In the genomic region with DNA sequence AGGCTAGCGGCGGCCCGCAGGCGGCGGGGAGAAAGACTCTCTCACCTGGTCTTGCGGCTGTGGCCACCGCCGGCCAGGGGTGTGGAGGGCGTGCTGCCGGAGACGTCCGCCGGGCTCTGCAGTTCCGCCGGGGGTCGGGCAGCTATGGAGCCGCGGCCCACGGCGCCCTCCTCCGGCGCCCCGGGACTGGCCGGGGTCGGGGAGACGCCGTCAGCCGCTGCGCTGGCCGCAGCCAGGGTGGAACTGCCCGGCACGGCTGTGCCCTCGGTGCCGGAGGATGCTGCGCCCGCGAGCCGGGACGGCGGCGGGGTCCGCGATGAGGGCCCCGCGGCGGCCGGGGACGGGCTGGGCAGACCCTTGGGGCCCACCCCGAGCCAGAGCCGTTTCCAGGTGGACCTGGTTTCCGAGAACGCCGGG, we compare ENCODE assay signal across 8 cellular contexts. TPM values are rescaled to one million over a fixed set of nuclear protein-coding genes. Genes with fewer than 3 reads are reported as not detected.
DNase-seq lines count a peak whose midpoint lies in the region; ATAC-seq and TF ChIP-seq lines count a peak whose summit lies in the region.

No MANE protein-coding gene starts in this region.

- intact Hi-C loops in left colon (cut with DNase I, micrococcal nuclease): no loop called here

- H3K4me1 Mint-ChIP-seq in CD8-positive, alpha-beta memory T cell: peaks cover 58 to 73% (median 72%) of the 10 kb centered on the region in 3 donors

- in situ Hi-C loops in brain microvascular endothelial cell (cut with HindIII; ENCODE audit: low pct_ligation_motif_present, low sequenced_read_pairs): no loop called here

- no peaks in the 10 kb centered on the region for H3K9me3 ChIP-seq in CD8-positive, alpha-beta memory T cell (ENCODE audit: low read length)
- no peaks in the 10 kb centered on the region for H3K9me3 ChIP-seq in thymus (ENCODE audit: control insufficient read depth)

- CTCF ChIA-PET in CD8-positive, alpha-beta memory T cell (lab: Charles Lee): interaction anchor here (1.4 kb wide), 1 partner anchor 30 kb away, joined by 3 read pairs; no protein-coding TSS in a partner anchor

- no peak for DNase-seq in CD8-positive, alpha-beta memory T cell
- DNase-seq in brain microvascular endothelial cell (no peak), left colon (no peak), NCI-H510A (lab: John Stamatoyannopoulos, UW) (no peak)
- no peak for DNase-seq in central memory CD4-positive, alpha-beta T cell

- H3K27ac ChIP-seq in CD8-positive, alpha-beta memory T cell (ENCODE audit: low read depth, low read length): peak overlapping the region; percentile 86
- H3K27ac ChIP-seq in brain microvascular endothelial cell (peak overlapping the region; percentile 87), thymus (ENCODE audit: low read depth) (peak overlapping the region; percentile 98)

- H3K4me1 ChIP-seq in CD8-positive, alpha-beta memory T cell (ENCODE audit: insufficient read depth, low read length): peaks cover 41% of the 10 kb centered on the region
- H3K4me1 ChIP-seq in thymus (ENCODE audit: control insufficient read depth, insufficient read depth, low read length): peaks cover 6% of the 10 kb centered on the region

- peak overlapping the region; percentile 45 for H3K4me3 ChIP-seq in CD8-positive, alpha-beta memory T cell (ENCODE audit: low read length)
- H3K4me3 ChIP-seq in brain microvascular endothelial cell (ENCODE audit: low read depth, low read length) (peak overlapping the region; percentile 82), thymus (ENCODE audit: low read length) (peak overlapping the region; percentile 85)

- ATAC-seq in GM19455 (IDR thresholded peaks at IDR 0.05; ENCODE audit: unreplicated experiment) (peak; percentile 37), HG03521 (IDR thresholded peaks at IDR 0.05; ENCODE audit: unreplicated experiment) (peak; percentile 31), left colon (peak; percentile 24)

- peaks cover 0 to 18% (median 3%) of the 10 kb centered on the region in 3 donors for H3K36me3 Mint-ChIP-seq in CD8-positive, alpha-beta memory T cell

- H3K4me3 Mint-ChIP-seq in CD8-positive, alpha-beta memory T cell: peak overlapping the region in 4 of 7 donors; percentile 15 to 90 (median 32)

- no peaks in the 10 kb centered on the region for H3K36me3 ChIP-seq in CD8-positive, alpha-beta memory T cell (ENCODE audit: insufficient read depth, low read length)
- H3K36me3 ChIP-seq in brain microvascular endothelial cell (replicated peaks) (no peaks in the 10 kb centered on the region), thymus (ENCODE audit: control insufficient read depth, insufficient read depth) (no peaks in the 10 kb centered on the region)

- TF ChIP-seq CTCF in brain microvascular endothelial cell (IDR thresholded peaks at IDR 0.05; ENCODE audit: low read depth, low read length, missing control alignments): peak; percentile 23

- H3K27me3 ChIP-seq in CD8-positive, alpha-beta memory T cell (ENCODE audit: insufficient read depth, low read length, poor library complexity, severe bottlenecking): no peaks in the 10 kb centered on the region
- H3K27me3 ChIP-seq in brain microvascular endothelial cell (replicated peaks): no peaks in the 10 kb centered on the region
- H3K27me3 ChIP-seq in thymus (ENCODE audit: control insufficient read depth, insufficient read depth): no peaks in the 10 kb centered on the region

- H3K27me3 Mint-ChIP-seq in CD8-positive, alpha-beta memory T cell: peaks cover 0 to 1% of the 10 kb centered on the region in 2 donors

- peak overlapping the region in 2 of 8 donors; percentile 81 to 88 for H3K27ac Mint-ChIP-seq in CD8-positive, alpha-beta memory T cell

- H3K9me3 Mint-ChIP-seq in CD8-positive, alpha-beta memory T cell: no peaks in the 10 kb centered on the region

- POLR2A ChIA-PET in CD8-positive, alpha-beta memory T cell (lab: Charles Lee): interaction anchor here (0.6 to 1.5 kb wide), 3 partner anchors 298 to 1306 kb away, joined by 3 to 4 read pairs (median 3); no protein-coding TSS in a partner anchor

- under 1% methylated on average over 53 of the region's 53 CpGs for WGBS in thymus

RNA-seq across cellular contexts. Expression of gene SLC12A2, which starts 0.3 kb away (rescaled TPM):
- total RNA-seq in CD8-positive, alpha-beta memory T cell: 10 to 100 TPM; 16.7 to 18.7 TPM
- polyA plus RNA-seq in CD8-positive, alpha-beta memory T cell: 7.1 TPM
- total RNA-seq in left colon: 100 to 1,000 TPM; 131 to 160 TPM
- polyA plus RNA-seq in thymus: 3.8 TPM

Comparison
In these comparisons a context has a peak if more than half of its experiments do, and no peak if none do; other contexts are left out.
1. RNA of gene SLC12A2, which starts 0.3 kb away (total RNA-seq): 131 to 160 TPM in left colon; 16.7 to 18.7 TPM in CD8-positive, alpha-beta memory T cell; every median in the first group is over 4 times any median in the second.
2. Peak in every context shown above with its lines, with median percentiles within 50 percentile points of each other: H3K27ac ChIP-seq, H3K4me3 ChIP-seq and ATAC-seq.